ENCODE assay signal across 8 cellular contexts in genomic region chr20:46688151-46689081, GRCh38. TPM values are rescaled to one million over a fixed set of nuclear protein-coding genes. Genes with fewer than 3 reads are reported as not detected.
DNase-seq lines count a peak whose midpoint lies in the region; ATAC-seq and TF ChIP-seq lines count a peak whose summit lies in the region.

No MANE protein-coding gene starts in this region.

- TF ChIP-seq CTCF in MCF 10A (IDR thresholded peaks at IDR 0.05; ENCODE audit: unreplicated experiment) (no peak), lower lobe of right lung (IDR thresholded peaks at IDR 0.05) (no peak), type B pancreatic cell (conservative IDR thresholded peaks at IDR 0.05) (no peak)

- peaks cover 36% of the 10 kb centered on the region for H3K4me1 ChIP-seq in lower lobe of right lung

- H3K4me3 ChIP-seq in lower lobe of right lung, result peak overlapping the region; percentile 85

- H3K27ac ChIP-seq in lower lobe of right lung, result peak overlapping the region; percentile 96

- peak; percentile 26 for DNase-seq in Daoy (ENCODE audit: low read depth)
- DNase-seq in M059J (ENCODE audit: low read depth), result peak; percentile 61
- peak; percentile 51 for DNase-seq in MCF 10A (ENCODE audit: unreplicated experiment)
- DNase-seq in lower lobe of right lung, result no peak
- no peak for DNase-seq in type B pancreatic cell (ENCODE audit: extremely low spot score, unreplicated experiment)
- DNase-seq in activated CD8-positive, alpha-beta memory T cell treated with anti-CD3 and anti-CD28 coated beads, Interleukin-2, amount 50 U/mL, for 4 hours, result no peak

- no peaks in the 10 kb centered on the region for H3K9me3 ChIP-seq in lower lobe of right lung

- H3K27me3 Mint-ChIP-seq in MCF 10A (ENCODE audit: insufficient read depth, unreplicated experiment) (no peaks in the 10 kb centered on the region), type B pancreatic cell (no peaks in the 10 kb centered on the region)

- POLR2A ChIA-PET in MCF 10A (lab: Yijun Ruan, JAX), result interaction anchor here (0.5 to 3.7 kb wide), 21 partner anchors 8 to 1318 kb away, joined by 3 to 23 read pairs (median 3); partner anchors contain the start of genes PCIF1 and ZMYND8

- ATAC-seq in lower lobe of right lung, result peak in 1 of 2 donors; percentile 11
- ATAC-seq in GM21576 (IDR thresholded peaks at IDR 0.05; ENCODE audit: unreplicated experiment), result no peak
- ATAC-seq in HG02610 (IDR thresholded peaks at IDR 0.05; ENCODE audit: unreplicated experiment), result no peak

- peaks cover 37% of the 10 kb centered on the region for H3K4me1 Mint-ChIP-seq in MCF 10A (ENCODE audit: insufficient read depth, unreplicated experiment)
- peaks cover 13% of the 10 kb centered on the region for H3K4me1 Mint-ChIP-seq in type B pancreatic cell (ENCODE audit: unreplicated experiment)

- H3K9me3 Mint-ChIP-seq in MCF 10A (ENCODE audit: unreplicated experiment), result peaks cover 8% of the 10 kb centered on the region
- H3K9me3 Mint-ChIP-seq in type B pancreatic cell, result no peaks in the 10 kb centered on the region

- CTCF ChIA-PET in MCF 10A (lab: Yijun Ruan, JAX), result interaction anchor here (0.6 to 2.1 kb wide), 5 partner anchors 14 to 595 kb away, joined by 3 to 5 read pairs (median 3); no protein-coding TSS in a partner anchor

- H3K36me3 Mint-ChIP-seq in MCF 10A (ENCODE audit: insufficient read depth, unreplicated experiment) (peaks cover 34% of the 10 kb centered on the region), type B pancreatic cell (peaks cover 16% of the 10 kb centered on the region)

- peak overlapping the region; percentile 88 for H3K4me3 Mint-ChIP-seq in MCF 10A (ENCODE audit: unreplicated experiment)
- H3K4me3 Mint-ChIP-seq in type B pancreatic cell, result peak overlapping the region; percentile 93

- intact Hi-C loops in MCF 10A (cut with micrococcal nuclease) (loop anchor here (5.0 kb wide), 1 partner anchor 131 kb away; no protein-coding TSS in a partner anchor), lower lobe of right lung (cut with DNase I) (no loop called here)

- peaks cover 31% of the 10 kb centered on the region for H3K36me3 ChIP-seq in lower lobe of right lung

- BruUV-seq in MCF 10A (replicated peaks; lab: Mats Ljungman, UMichigan), result TSS peak; percentile 33

- H3K27ac Mint-ChIP-seq in MCF 10A (ENCODE audit: low read depth, unreplicated experiment), result peak overlapping the region; percentile 92
- peak overlapping the region; percentile 95 for H3K27ac Mint-ChIP-seq in type B pancreatic cell

- H3K27me3 ChIP-seq in lower lobe of right lung (ENCODE audit: low read depth), result no peaks in the 10 kb centered on the region

RNA-seq across cellular contexts. Expression of gene TP53RK, which starts 0.8 kb away (rescaled TPM):
- total RNA-seq in Daoy (2014; rRNA removed; shearing (Covaris generic)), result 21.4 and 24.7 TPM in 2 replicates
- 24.7 and 28.0 TPM in 2 replicates for total RNA-seq in M059J (2014; rRNA removed; shearing (Covaris generic))
- 11.0 and 16.2 TPM in 2 replicates for total RNA-seq in MCF 10A (2022)
- total RNA-seq in lower lobe of right lung, result 11.9 TPM
- total RNA-seq in type B pancreatic cell (ENCODE audit: low replicate concordance), result 11.4 and 13.6 TPM in 2 replicates

RNA-seq across cellular contexts. Expression of gene SLC2A10, which starts 21.0 kb away (rescaled TPM):
- 3.8 and 11.4 TPM in 2 replicates for total RNA-seq in Daoy (2014; rRNA removed; shearing (Covaris generic))
- total RNA-seq in M059J (2014; rRNA removed; shearing (Covaris generic)), result 27.6 and 28.5 TPM in 2 replicates
- total RNA-seq in MCF 10A (2022) (not detected in 2 replicates), lower lobe of right lung (11.5 TPM), type B pancreatic cell (ENCODE audit: low replicate concordance) (12.3 and 15.8 TPM in 2 replicates)

RNA-seq across cellular contexts. Expression of gene SLC13A3, which starts 37.2 kb away (rescaled TPM):
- 0.11 TPM in 1 of 2 replicates, not detected in the other for total RNA-seq in Daoy (2014; rRNA removed; shearing (Covaris generic))
- total RNA-seq in M059J (2014; rRNA removed; shearing (Covaris generic)), result not detected in 2 replicates
- total RNA-seq in MCF 10A (2022) (not detected in 2 replicates), lower lobe of right lung (2.0 TPM), type B pancreatic cell (ENCODE audit: low replicate concordance) (3.2 and 7.9 TPM in 2 replicates)

Comparison
In these comparisons a context has a peak if more than half of its experiments do, and no peak if none do; other contexts are left out.
1. DNase-seq: peak in Daoy (single experiment), M059J (single experiment) and MCF 10A (single experiment); none in lower lobe of right lung (single experiment), type B pancreatic cell (single experiment) and activated CD8-positive, alpha-beta memory T cell treated with anti-CD3 and anti-CD28 coated beads, Interleukin-2, amount 50 U/mL, for 4 hours (single experiment).